29 cellular contexts compared by ENCODE assay signal in genomic region chr12:28626504-28626903, GRCh38.
"Had no signal": no experiment of that assay in that cellular context is flagged by ENCODE, and none has a peak within 500 bp of the region (broad histone marks: within the 10 kb centered on the region; RNA-seq: fewer than 3 reads in every experiment).

No MANE protein-coding gene starts in this region.

- H3K36me3 ChIP-seq: stomach, suprapubic skin, thoracic aorta, thyroid gland, tibial artery, tibial nerve, transverse colon, upper lobe of left lung, upper lobe of right lung, uterus, vagina had no signal

- H3K27ac Mint-ChIP-seq: stimulated activated effector memory CD8-positive, alpha-beta T cell treated with anti-CD3 and anti-CD28 coated beads, Interleukin-12 subunit alpha, Interleukin-12 subunit beta, amount 100 ng/mL, for 72 hours; stimulated activated memory B cell treated with anti-CD40 and anti-IgM and Interleukin-4, amounts not matched to agents 10 μg/mL and 1 μg/mL and 100 μg/mL, for 72 hours; stimulated activated naive B cell treated with anti-CD40 and anti-IgM and Interleukin-4, amounts not matched to agents 10 μg/mL and 1 μg/mL and 100 μg/mL, for 72 hours; stimulated activated naive CD8-positive, alpha-beta T cell treated with anti-CD3 and anti-CD28 coated beads, Interleukin-15, amount 100 ng/mL, for 72 hours; stimulated activated naive CD8-positive, alpha-beta T cell treated with anti-CD3 and anti-CD28 coated beads, Interleukin-15, Interleukin-2, amounts not matched to agents 100 ng/mL and 50 ng/mL, for 24 hours; type B pancreatic cell had no signal

- H3K27ac ChIP-seq: stomach, suprapubic skin, testis, thoracic aorta, thyroid gland, tibial artery, tibial nerve, transverse colon, upper lobe of left lung, upper lobe of right lung, uterus, vagina had no signal

- H3K27me3 Mint-ChIP-seq: stimulated activated memory B cell treated with anti-CD40 and anti-IgM and Interleukin-4, amounts not matched to agents 10 μg/mL and 1 μg/mL and 100 μg/mL, for 72 hours; stimulated activated naive B cell treated with anti-CD40 and anti-IgM and Interleukin-4, amounts not matched to agents 10 μg/mL and 1 μg/mL and 100 μg/mL, for 72 hours; stimulated activated naive CD8-positive, alpha-beta T cell treated with anti-CD3 and anti-CD28 coated beads, Interleukin-15, amount 100 ng/mL, for 72 hours; stimulated activated naive CD8-positive, alpha-beta T cell treated with anti-CD3 and anti-CD28 coated beads, Interleukin-15, Interleukin-2, amounts not matched to agents 100 ng/mL and 50 ng/mL, for 24 hours had no signal

- H3K4me1 ChIP-seq: stomach, suprapubic skin, testis, tibial artery, tibial nerve, transverse colon, upper lobe of left lung, upper lobe of right lung, uterus, vagina had no signal

- H3K9me3 ChIP-seq: stomach, suprapubic skin, testis, thoracic aorta, thyroid gland, tibial artery, tibial nerve, transverse colon, upper lobe of left lung, upper lobe of right lung, uterus, vagina had no signal

- ATAC-seq: stimulated activated effector memory CD8-positive, alpha-beta T cell treated with anti-CD3 and anti-CD28 coated beads, Interleukin-12 subunit alpha, Interleukin-12 subunit beta, amount 100 ng/mL, for 72 hours; stimulated activated memory B cell treated with anti-CD40 and anti-IgM and Interleukin-4, amounts not matched to agents 10 μg/mL and 1 μg/mL and 100 μg/mL, for 72 hours; stimulated activated naive B cell treated with anti-CD40 and anti-IgM and Interleukin-4, amounts not matched to agents 10 μg/mL and 1 μg/mL and 100 μg/mL, for 72 hours; stimulated activated naive CD8-positive, alpha-beta T cell treated with anti-CD3 and anti-CD28 coated beads, Interleukin-15, amount 100 ng/mL, for 72 hours; stimulated activated naive CD8-positive, alpha-beta T cell treated with anti-CD3 and anti-CD28 coated beads, Interleukin-15, Interleukin-2, amounts not matched to agents 100 U/mL and 50 U/mL, for 24 hours; upper lobe of right lung had no signal

- FAIRE-seq: urothelium cell line had no signal

- H3K4me1 Mint-ChIP-seq: stimulated activated effector memory CD8-positive, alpha-beta T cell treated with anti-CD3 and anti-CD28 coated beads, Interleukin-12 subunit alpha, Interleukin-12 subunit beta, amount 100 ng/mL, for 72 hours; stimulated activated memory B cell treated with anti-CD40 and anti-IgM and Interleukin-4, amounts not matched to agents 10 μg/mL and 1 μg/mL and 100 μg/mL, for 72 hours; stimulated activated naive B cell treated with anti-CD40 and anti-IgM and Interleukin-4, amounts not matched to agents 10 μg/mL and 1 μg/mL and 100 μg/mL, for 72 hours; stimulated activated naive CD8-positive, alpha-beta T cell treated with anti-CD3 and anti-CD28 coated beads, Interleukin-15, amount 100 ng/mL, for 72 hours had no signal

- DNase-seq: stimulated activated CD4-positive, alpha-beta T cell treated with anti-CD3 and anti-CD28 coated beads, Interleukin-2, amount 100 ng/mL, for 48 hours; stimulated activated CD4-positive, alpha-beta T cell treated with anti-CD3 and anti-CD28 coated beads, Interleukin-4, amount 100 ng/mL, for 1 hour; stimulated activated CD4-positive, alpha-beta T cell treated with anti-CD3 and anti-CD28 coated beads, Interleukin-4, amount 100 ng/mL, for 24 hours; stimulated activated CD4-positive, alpha-beta T cell treated with anti-CD3 and anti-CD28 coated beads, Interleukin-4, amount 100 ng/mL, for 4 hours; stimulated activated CD8-positive, alpha-beta memory T cell treated with anti-CD3 and anti-CD28 coated beads, Interleukin-4, amount 100 ng/mL, for 48 hours; stimulated activated naive B cell treated with anti-CD40 and anti-IgM and Interleukin-4, amounts not matched to agents 10 μg/mL and 1 μg/mL and 100 μg/mL, for 72 hours; stimulated activated naive CD4-positive, alpha-beta T cell; stimulated activated naive CD4-positive, alpha-beta T cell treated with Interleukin-2 at 50 U/mL for 16 hours; stimulated activated naive CD8-positive, alpha-beta T cell treated with anti-CD3 and anti-CD28 coated beads, Interleukin-15, amount 100 ng/mL, for 72 hours; stimulated activated naive CD8-positive, alpha-beta T cell treated with anti-CD3 and anti-CD28 coated beads, Interleukin-15, Interleukin-2, amounts not matched to agents 100 U/mL and 50 U/mL, for 24 hours; stomach; substantia nigra; testis; thyroid gland; tibial artery; transverse colon; trophoblast cell; upper lobe of left lung; upper lobe of right lung; uterus had no signal

- H3K36me3 Mint-ChIP-seq: stimulated activated effector memory CD8-positive, alpha-beta T cell treated with anti-CD3 and anti-CD28 coated beads, Interleukin-12 subunit alpha, Interleukin-12 subunit beta, amount 100 ng/mL, for 72 hours; stimulated activated memory B cell treated with anti-CD40 and anti-IgM and Interleukin-4, amounts not matched to agents 10 μg/mL and 1 μg/mL and 100 μg/mL, for 72 hours; stimulated activated naive B cell treated with anti-CD40 and anti-IgM and Interleukin-4, amounts not matched to agents 10 μg/mL and 1 μg/mL and 100 μg/mL, for 72 hours; type B pancreatic cell had no signal

- H3K4me3 Mint-ChIP-seq: stimulated activated effector memory CD8-positive, alpha-beta T cell treated with anti-CD3 and anti-CD28 coated beads, Interleukin-12 subunit alpha, Interleukin-12 subunit beta, amount 100 ng/mL, for 72 hours; stimulated activated memory B cell treated with anti-CD40 and anti-IgM and Interleukin-4, amounts not matched to agents 10 μg/mL and 1 μg/mL and 100 μg/mL, for 72 hours; stimulated activated naive B cell treated with anti-CD40 and anti-IgM and Interleukin-4, amounts not matched to agents 10 μg/mL and 1 μg/mL and 100 μg/mL, for 72 hours; stimulated activated naive CD8-positive, alpha-beta T cell treated with anti-CD3 and anti-CD28 coated beads, Interleukin-15, amount 100 ng/mL, for 72 hours; stimulated activated naive CD8-positive, alpha-beta T cell treated with anti-CD3 and anti-CD28 coated beads, Interleukin-15, Interleukin-2, amounts not matched to agents 100 ng/mL and 50 ng/mL, for 24 hours; type B pancreatic cell had no signal

- H3K9me3 Mint-ChIP-seq: stimulated activated effector memory CD8-positive, alpha-beta T cell treated with anti-CD3 and anti-CD28 coated beads, Interleukin-12 subunit alpha, Interleukin-12 subunit beta, amount 100 ng/mL, for 72 hours; stimulated activated memory B cell treated with anti-CD40 and anti-IgM and Interleukin-4, amounts not matched to agents 10 μg/mL and 1 μg/mL and 100 μg/mL, for 72 hours; stimulated activated naive B cell treated with anti-CD40 and anti-IgM and Interleukin-4, amounts not matched to agents 10 μg/mL and 1 μg/mL and 100 μg/mL, for 72 hours; stimulated activated naive CD8-positive, alpha-beta T cell treated with anti-CD3 and anti-CD28 coated beads, Interleukin-15, amount 100 ng/mL, for 72 hours; stimulated activated naive CD8-positive, alpha-beta T cell treated with anti-CD3 and anti-CD28 coated beads, Interleukin-15, Interleukin-2, amounts not matched to agents 100 ng/mL and 50 ng/mL, for 24 hours; type B pancreatic cell had no signal

- H3K27me3 ChIP-seq: stomach, suprapubic skin, testis, thyroid gland, tibial artery, tibial nerve, transverse colon, upper lobe of left lung, upper lobe of right lung, uterus, vagina had no signal

- H3K4me3 ChIP-seq: stomach, suprapubic skin, testis, thoracic aorta, thyroid gland, tibial artery, tibial nerve, transverse colon, upper lobe of left lung, upper lobe of right lung, uterus, vagina had no signal
